14 cellular contexts compared by ENCODE assay signal in genomic region chr15:90982135-90982534, GRCh38. TPM values are rescaled to one million over a fixed set of nuclear protein-coding genes. Genes with fewer than 3 reads are reported as not detected.
DNase-seq lines count a peak whose midpoint lies in the region; ATAC-seq and TF ChIP-seq lines count a peak whose summit lies in the region.
"Had no signal": no experiment of that assay in that cellular context is flagged by ENCODE, and none has a peak within 500 bp of the region (broad histone marks: within the 10 kb centered on the region; RNA-seq: fewer than 3 reads in every experiment).

No MANE protein-coding gene starts in this region.

- H3K4ac ChIP-seq in H9 (ENCODE audit: low read depth, low read length), result no peak overlapping the region

- ATAC-seq in GM21367 (IDR thresholded peaks at IDR 0.05; ENCODE audit: unreplicated experiment) (peak; percentile 21), HG03460 (IDR thresholded peaks at IDR 0.05; ENCODE audit: unreplicated experiment) (peak; percentile 38), HG02852 (IDR thresholded peaks at IDR 0.05; ENCODE audit: unreplicated experiment) (no peak), HG03139 (IDR thresholded peaks at IDR 0.05; ENCODE audit: unreplicated experiment) (no peak)
- ATAC-seq: upper lobe of right lung had no signal

- H3K9ac ChIP-seq in H9 (ENCODE audit: extremely low read depth, insufficient read length, low read length), result no peak overlapping the region

- H2AFZ ChIP-seq in H9 (ENCODE audit: low read length), result no peak overlapping the region

- no peaks in the 10 kb centered on the region for H3K9me3 Mint-ChIP-seq in H9

- H3K14ac ChIP-seq in H9 (ENCODE audit: insufficient read depth, low read length), result no peak overlapping the region

- no peak overlapping the region for H2BK120ac ChIP-seq in H9 (ENCODE audit: low read depth, low read length, poor library complexity, severe bottlenecking)

- H3K27me3 ChIP-seq in H9 (ENCODE audit: insufficient read depth, low read length), result no peaks in the 10 kb centered on the region
- H3K27me3 ChIP-seq: upper lobe of right lung had no signal

- no peak overlapping the region for H2BK12ac ChIP-seq in H9 (ENCODE audit: insufficient read length, low read depth, low read length)

- no peak overlapping the region for H3K23ac ChIP-seq in H9 (ENCODE audit: insufficient read length, low read depth, low read length)

- H4K20me1 ChIP-seq in H9 (ENCODE audit: control insufficient read depth, insufficient read depth, insufficient read length), result no peaks in the 10 kb centered on the region

- no peak overlapping the region for H2AK5ac ChIP-seq in H9 (ENCODE audit: insufficient read length, low read length)

- H3K27ac ChIP-seq in H9 (ENCODE audit: insufficient read length, low read depth, low read length), result no peak overlapping the region
- H3K27ac ChIP-seq: upper lobe of right lung had no signal

- no peak overlapping the region for H3K4me3 Mint-ChIP-seq in H9

- no peaks in the 10 kb centered on the region for H3K4me1 Mint-ChIP-seq in H9

- H3K4me2 ChIP-seq in H9 (ENCODE audit: insufficient read depth, insufficient read length, low read length), result no peak overlapping the region

- WGBS in H9 (ENCODE audit: extremely low coverage, insufficient read length, low lambda C conversion rate), result no CpG with 5 or more reads among the region's 5 CpGs

- H4K91ac ChIP-seq in H9 (ENCODE audit: insufficient read length, low read depth, low read length), result no peak overlapping the region

- DNase-seq in GM12865 (ENCODE audit: low read depth) (peak; percentile 53), cardiac fibroblast (ENCODE audit: low read depth in 2 of 2) (peak; percentile 50 to 73), NCI-H1930 (lab: John Stamatoyannopoulos, UW) (no peak), H9 (no peak)
- DNase-seq: activated CD4-positive, alpha-beta T cell treated with anti-CD3 and anti-CD28 coated beads for 4 hours; caudate nucleus; DND-41; Karpas-422; stimulated activated CD4-positive, alpha-beta T cell treated with anti-CD3 and anti-CD28 coated beads, Interleukin-2, amount 100 ng/mL, for 24 hours; upper lobe of right lung had no signal

- peaks cover 53 to 74% (median 73%) of the 10 kb centered on the region in 3 experiments for H3K36me3 Mint-ChIP-seq in H9 (ENCODE audit: insufficient read depth in 1 of 3, low read depth in 3 of 3)

- no peak overlapping the region for H2BK5ac ChIP-seq in H9 (ENCODE audit: insufficient read length, low read length)

- no peak overlapping the region for H2BK20ac ChIP-seq in H9 (ENCODE audit: low read depth, low read length, poor library complexity, severe bottlenecking)

- no peak overlapping the region for H3K18ac ChIP-seq in H9 (ENCODE audit: insufficient read length, low read depth, low read length)

- no peak overlapping the region for H3T11ph ChIP-seq in H9 (ENCODE audit: low read length)

- no peak overlapping the region for H3K56ac ChIP-seq in H9 (ENCODE audit: insufficient read length, low read depth, low read length)

- H3K9me3 ChIP-seq in H9 (ENCODE audit: control insufficient read depth, low read depth, low read length), result no peaks in the 10 kb centered on the region
- H3K9me3 ChIP-seq: upper lobe of right lung had no signal

- no peaks in the 10 kb centered on the region; the same call in 1 of the 2 replicates for H3K27me3 Mint-ChIP-seq in H9 (ENCODE audit: low read depth)

- no peak overlapping the region for H4K8ac ChIP-seq in H9 (replicated peaks; ENCODE audit: insufficient read length, low read depth, low read length)

- H3K27ac Mint-ChIP-seq in H9, result no peak overlapping the region

- no peaks in the 10 kb centered on the region for H3K4me1 ChIP-seq in H9 (ENCODE audit: insufficient read depth, low read length)
- H3K4me1 ChIP-seq: upper lobe of right lung had no signal

- no peak for TF ChIP-seq CTCF in GM12865 (IDR thresholded peaks at IDR 0.05; ENCODE audit: insufficient read depth, low read depth, low read length, missing control alignments)
- TF ChIP-seq CTCF in cardiac fibroblast (IDR thresholded peaks at IDR 0.05; ENCODE audit: low read depth, low read length), result no peak
- no peak for TF ChIP-seq CTCF in H9 (conservative IDR thresholded peaks at IDR 0.05)

- H3K4me3 ChIP-seq in GM12865 (ENCODE audit: low read depth, low read length) (no peak overlapping the region), cardiac fibroblast (replicated peaks in 1 of 2; ENCODE audit: low read depth in 2 of 2, low read length in 2 of 2) (no peak overlapping the region)
- H3K4me3 ChIP-seq: upper lobe of right lung had no signal

- H2BK15ac ChIP-seq in H9 (ENCODE audit: low read depth, low read length), result no peak overlapping the region

- H4K5ac ChIP-seq in H9 (ENCODE audit: insufficient read length, low read depth, low read length), result no peak overlapping the region

- H3K23me2 ChIP-seq in H9 (ENCODE audit: insufficient read length, low read depth, low read length, poor library complexity, severe bottlenecking), result no peaks in the 10 kb centered on the region

- peaks cover 15% of the 10 kb centered on the region for H3K79me1 ChIP-seq in H9 (ENCODE audit: insufficient read depth, low read depth, low read length, poor library complexity, severe bottlenecking)

- H3K79me2 ChIP-seq in H9 (ENCODE audit: insufficient read depth, low read length), result peaks cover 13% of the 10 kb centered on the region

RNA-seq across cellular contexts. Expression of gene PRC1, which starts 12.2 kb away (rescaled TPM):
- total RNA-seq in H9 (2021), result 70.5 and 75.7 TPM in 2 replicates

RNA-seq across cellular contexts. Expression of gene RCCD1, which starts 27.5 kb away (rescaled TPM):
- total RNA-seq in H9 (2021), result 20.6 and 22.8 TPM in 2 replicates

RNA-seq across cellular contexts. Expression of gene VPS33B, which starts 40.3 kb away (rescaled TPM):
- 16.3 and 21.1 TPM in 2 replicates for total RNA-seq in H9 (2021)

RNA-seq across cellular contexts. Expression of gene UNC45A, which starts 47.0 kb away (rescaled TPM):
- 84.3 and 84.6 TPM in 2 replicates for total RNA-seq in H9 (2021)

RNA-seq across cellular contexts. Expression of gene HDDC3, which starts 49.8 kb away (rescaled TPM):
- 13.2 and 13.3 TPM in 2 replicates for total RNA-seq in H9 (2021)

Comparison
In these comparisons a context has a peak if more than half of its experiments do, and no peak if none do; other contexts are left out.
1. DNase-seq: peak in GM12865 (single experiment) and cardiac fibroblast (2 of 2); none in NCI-H1930 (0 of 2) and H9 (single experiment).
2. ATAC-seq: peak in GM21367 (single experiment) and HG03460 (single experiment); none in HG02852 (single experiment) and HG03139 (single experiment).